Comparison of ENCODE assay signal across 1 cellular context in genomic region chr19:51784109-51784785, GRCh38.
TF ChIP-seq lines count a peak whose summit lies in the region.

No MANE protein-coding gene starts in this region.

TF ChIP-seq in K562, 482 proteins besides CTCF, POLR2A, EP300 and RAD21 (continues in another document):
- TF ChIP-seq MBD2 (IDR thresholded peaks at IDR 0.05; ENCODE audit: borderline replicate concordance, low read depth) (no peak), MAFK (IDR thresholded peaks at IDR 0.05; ENCODE audit: low read length) (no peak), MIER1 (IDR thresholded peaks at IDR 0.05; ENCODE audit: low read depth) (no peak), ZNF212 (CRISPR knock-in tag; IDR thresholded peaks at IDR 0.05) (no peak), LCOR (CRISPR knock-in tag; IDR thresholded peaks at IDR 0.05) (no peak), ZNF431 (CRISPR knock-in tag; IDR thresholded peaks at IDR 0.05) (no peak), ZNF384 (IDR thresholded peaks at IDR 0.05; ENCODE audit: low read depth, low read length) (no peak), ZNF277 (CRISPR knock-in tag; IDR thresholded peaks at IDR 0.05; ENCODE audit: borderline replicate concordance) (no peak), DDX20 (tag; IDR thresholded peaks at IDR 0.05; ENCODE audit: low read depth) (0 out of 2 replicates have a peak, but pooled peaks have one; percentile 38), ZBTB1 (CRISPR knock-in tag; IDR thresholded peaks at IDR 0.05; ENCODE audit: borderline replicate concordance, low read depth) (no peak), NCOA1 (IDR thresholded peaks at IDR 0.05; ENCODE audit: low read depth) (no peak), PCBP1 (IDR thresholded peaks at IDR 0.05; ENCODE audit: low read depth, low read length, poor library complexity, severe bottlenecking) (no peak), RNF2 (IDR thresholded peaks at IDR 0.05) (0 out of 2 replicates have a peak, but pooled peaks have one; percentile 10), NFIX (CRISPR knock-in tag; IDR thresholded peaks at IDR 0.05; ENCODE audit: low read depth) (no peak), SFPQ (IDR thresholded peaks at IDR 0.05; ENCODE audit: low read depth, low read length) (no peak), E4F1 (CRISPR knock-in tag; IDR thresholded peaks at IDR 0.05; ENCODE audit: borderline replicate concordance) (no peak), SMAD3 (CRISPR knock-in tag; conservative IDR thresholded peaks at IDR 0.05) (no peak), ZKSCAN1 (IDR thresholded peaks at IDR 0.05; ENCODE audit: low read depth, low read length) (no peak), TFAM (CRISPR knock-in tag; conservative IDR thresholded peaks at IDR 0.05) (no peak), RAD51 (IDR thresholded peaks at IDR 0.05; ENCODE audit: borderline replicate concordance, low read depth) (peak; percentile 64; the same call in 1 of the 2 replicates), ZHX1 (conservative IDR thresholded peaks at IDR 0.05; ENCODE audit: low read length) (no peak), STAT5A (IDR thresholded peaks at IDR 0.05; ENCODE audit: borderline replicate concordance, low read length) (no peak), BDP1 (IDR thresholded peaks at IDR 0.05; ENCODE audit: insufficient read depth, insufficient read length) (no peak), TOE1 (IDR thresholded peaks at IDR 0.05; ENCODE audit: borderline replicate concordance) (peak; percentile 36; the same call in 1 of the 2 replicates), TOE1 (CRISPR knock-in tag; IDR thresholded peaks at IDR 0.05; ENCODE audit: borderline replicate concordance, low read depth) (no peak), BCLAF1 (IDR thresholded peaks at IDR 0.05; ENCODE audit: borderline replicate concordance in 1 of 2, control insufficient read depth in 1 of 2, low read depth in 2 of 2, low read length in 1 of 2) (no peak), CBX1 (IDR thresholded peaks at IDR 0.05; ENCODE audit: low read depth) (no peak), EP400 (IDR thresholded peaks at IDR 0.05) (peak; percentile 9; the same call in 1 of the 2 replicates), TCF3 (CRISPR knock-in tag; IDR thresholded peaks at IDR 0.05) (no peak), HIVEP1 (CRISPR knock-in tag; IDR thresholded peaks at IDR 0.05) (no peak), ZSCAN32 (CRISPR knock-in tag; IDR thresholded peaks at IDR 0.05) (no peak), NR2C1 (IDR thresholded peaks at IDR 0.05) (no peak), NR2C1 (tag; IDR thresholded peaks at IDR 0.05) (no peak), HES1 (IDR thresholded peaks at IDR 0.05; ENCODE audit: low read depth) (no peak)
- TF ChIP-seq, protein P1, sequence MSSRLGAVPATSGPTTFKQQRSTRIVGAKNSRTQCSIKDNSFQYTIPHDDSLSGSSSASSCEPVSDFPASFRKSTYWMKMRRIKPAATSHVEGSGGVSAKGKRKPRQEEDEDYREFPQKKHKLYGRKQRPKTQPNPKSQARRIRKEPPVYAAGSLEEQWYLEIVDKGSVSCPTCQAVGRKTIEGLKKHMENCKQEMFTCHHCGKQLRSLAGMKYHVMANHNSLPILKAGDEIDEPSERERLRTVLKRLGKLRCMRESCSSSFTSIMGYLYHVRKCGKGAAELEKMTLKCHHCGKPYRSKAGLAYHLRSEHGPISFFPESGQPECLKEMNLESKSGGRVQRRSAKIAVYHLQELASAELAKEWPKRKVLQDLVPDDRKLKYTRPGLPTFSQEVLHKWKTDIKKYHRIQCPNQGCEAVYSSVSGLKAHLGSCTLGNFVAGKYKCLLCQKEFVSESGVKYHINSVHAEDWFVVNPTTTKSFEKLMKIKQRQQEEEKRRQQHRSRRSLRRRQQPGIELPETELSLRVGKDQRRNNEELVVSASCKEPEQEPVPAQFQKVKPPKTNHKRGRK (tag; IDR thresholded peaks at IDR 0.05): 0 out of 2 replicates have a peak, but pooled peaks have one; percentile 40
- TF ChIP-seq, protein P2, sequence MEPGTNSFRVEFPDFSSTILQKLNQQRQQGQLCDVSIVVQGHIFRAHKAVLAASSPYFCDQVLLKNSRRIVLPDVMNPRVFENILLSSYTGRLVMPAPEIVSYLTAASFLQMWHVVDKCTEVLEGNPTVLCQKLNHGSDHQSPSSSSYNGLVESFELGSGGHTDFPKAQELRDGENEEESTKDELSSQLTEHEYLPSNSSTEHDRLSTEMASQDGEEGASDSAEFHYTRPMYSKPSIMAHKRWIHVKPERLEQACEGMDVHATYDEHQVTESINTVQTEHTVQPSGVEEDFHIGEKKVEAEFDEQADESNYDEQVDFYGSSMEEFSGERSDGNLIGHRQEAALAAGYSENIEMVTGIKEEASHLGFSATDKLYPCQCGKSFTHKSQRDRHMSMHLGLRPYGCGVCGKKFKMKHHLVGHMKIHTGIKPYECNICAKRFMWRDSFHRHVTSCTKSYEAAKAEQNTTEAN (CRISPR knock-in tag; IDR thresholded peaks at IDR 0.05): no peak
- TF ChIP-seq, protein P3, sequence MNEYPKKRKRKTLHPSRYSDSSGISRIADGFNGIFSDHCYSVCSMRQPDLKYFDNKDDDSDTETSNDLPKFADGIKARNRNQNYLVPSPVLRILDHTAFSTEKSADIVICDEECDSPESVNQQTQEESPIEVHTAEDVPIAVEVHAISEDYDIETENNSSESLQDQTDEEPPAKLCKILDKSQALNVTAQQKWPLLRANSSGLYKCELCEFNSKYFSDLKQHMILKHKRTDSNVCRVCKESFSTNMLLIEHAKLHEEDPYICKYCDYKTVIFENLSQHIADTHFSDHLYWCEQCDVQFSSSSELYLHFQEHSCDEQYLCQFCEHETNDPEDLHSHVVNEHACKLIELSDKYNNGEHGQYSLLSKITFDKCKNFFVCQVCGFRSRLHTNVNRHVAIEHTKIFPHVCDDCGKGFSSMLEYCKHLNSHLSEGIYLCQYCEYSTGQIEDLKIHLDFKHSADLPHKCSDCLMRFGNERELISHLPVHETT (CRISPR knock-in tag; conservative IDR thresholded peaks at IDR 0.05 in 1 of 2, IDR thresholded peaks at IDR 0.05 in 1 of 2): no peak
- TF ChIP-seq, protein P4, sequence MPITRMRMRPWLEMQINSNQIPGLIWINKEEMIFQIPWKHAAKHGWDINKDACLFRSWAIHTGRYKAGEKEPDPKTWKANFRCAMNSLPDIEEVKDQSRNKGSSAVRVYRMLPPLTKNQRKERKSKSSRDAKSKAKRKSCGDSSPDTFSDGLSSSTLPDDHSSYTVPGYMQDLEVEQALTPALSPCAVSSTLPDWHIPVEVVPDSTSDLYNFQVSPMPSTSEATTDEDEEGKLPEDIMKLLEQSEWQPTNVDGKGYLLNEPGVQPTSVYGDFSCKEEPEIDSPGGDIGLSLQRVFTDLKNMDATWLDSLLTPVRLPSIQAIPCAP (CRISPR knock-in tag; IDR thresholded peaks at IDR 0.05; ENCODE audit: borderline replicate concordance): no peak
- TF ChIP-seq, protein P5, sequence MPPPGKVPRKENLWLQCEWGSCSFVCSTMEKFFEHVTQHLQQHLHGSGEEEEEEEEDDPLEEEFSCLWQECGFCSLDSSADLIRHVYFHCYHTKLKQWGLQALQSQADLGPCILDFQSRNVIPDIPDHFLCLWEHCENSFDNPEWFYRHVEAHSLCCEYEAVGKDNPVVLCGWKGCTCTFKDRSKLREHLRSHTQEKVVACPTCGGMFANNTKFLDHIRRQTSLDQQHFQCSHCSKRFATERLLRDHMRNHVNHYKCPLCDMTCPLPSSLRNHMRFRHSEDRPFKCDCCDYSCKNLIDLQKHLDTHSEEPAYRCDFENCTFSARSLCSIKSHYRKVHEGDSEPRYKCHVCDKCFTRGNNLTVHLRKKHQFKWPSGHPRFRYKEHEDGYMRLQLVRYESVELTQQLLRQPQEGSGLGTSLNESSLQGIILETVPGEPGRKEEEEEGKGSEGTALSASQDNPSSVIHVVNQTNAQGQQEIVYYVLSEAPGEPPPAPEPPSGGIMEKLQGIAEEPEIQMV (tag; conservative IDR thresholded peaks at IDR 0.05; ENCODE audit: low read depth): no peak
- TF ChIP-seq, protein P6, sequence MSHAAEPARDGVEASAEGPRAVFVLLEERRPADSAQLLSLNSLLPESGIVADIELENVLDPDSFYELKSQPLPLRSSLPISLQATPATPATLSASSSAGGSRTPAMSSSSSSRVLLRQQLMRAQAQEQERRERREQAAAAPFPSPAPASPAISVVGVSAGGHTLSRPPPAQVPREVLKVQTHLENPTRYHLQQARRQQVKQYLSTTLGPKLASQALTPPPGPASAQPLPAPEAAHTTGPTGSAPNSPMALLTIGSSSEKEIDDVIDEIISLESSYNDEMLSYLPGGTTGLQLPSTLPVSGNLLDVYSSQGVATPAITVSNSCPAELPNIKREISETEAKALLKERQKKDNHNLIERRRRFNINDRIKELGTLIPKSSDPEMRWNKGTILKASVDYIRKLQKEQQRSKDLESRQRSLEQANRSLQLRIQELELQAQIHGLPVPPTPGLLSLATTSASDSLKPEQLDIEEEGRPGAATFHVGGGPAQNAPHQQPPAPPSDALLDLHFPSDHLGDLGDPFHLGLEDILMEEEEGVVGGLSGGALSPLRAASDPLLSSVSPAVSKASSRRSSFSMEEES (CRISPR knock-in tag; IDR thresholded peaks at IDR 0.05): peak; percentile 95
